ENCODE assay signal across 29 cellular contexts in the genomic region with DNA sequence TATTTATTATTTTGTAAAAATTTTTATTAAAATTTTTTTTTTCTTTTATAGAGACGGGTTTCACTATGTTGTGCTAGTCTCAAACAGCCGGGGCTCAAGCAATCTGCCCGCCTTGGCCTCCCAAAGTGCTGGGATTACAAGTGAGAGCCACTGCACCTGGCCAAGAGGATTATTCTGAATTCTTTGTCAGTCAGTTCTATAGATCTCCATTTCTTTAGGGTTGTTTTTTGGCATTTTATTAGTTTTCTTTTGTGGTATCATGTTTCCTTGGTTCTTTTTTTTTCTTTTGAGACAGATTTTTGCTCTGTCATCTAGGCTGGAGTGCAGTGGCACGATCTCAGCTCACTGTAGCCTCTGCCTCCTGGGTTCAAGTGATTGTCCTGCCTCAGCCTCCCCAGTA. TPM values are rescaled to one million over a fixed set of nuclear protein-coding genes. Genes with fewer than 3 reads are reported as not detected.
DNase-seq lines count a peak whose midpoint lies in the region; ATAC-seq and TF ChIP-seq lines count a peak whose summit lies in the region.
"Had no signal": no experiment of that assay in that cellular context is flagged by ENCODE, and none has a peak within 500 bp of the region (broad histone marks: within the 10 kb centered on the region; RNA-seq: fewer than 3 reads in every experiment).

No MANE protein-coding gene starts in this region.

- intact Hi-C loops in left cardiac atrium (cut with DNase I), result no loop called here

- DNase-seq in cardiac muscle cell (ENCODE audit: low read depth in 1 of 2, low spot score in 1 of 2) (no peak), left cardiac atrium (no peak), RWPE1 (ENCODE audit: low spot score) (no peak), epithelial cell of prostate (ENCODE audit: low read depth, low spot score) (no peak), NCI-H345 treated with DMSO at 0.1 percent for 48 hours (lab: John Stamatoyannopoulos, UW; ENCODE audit: unreplicated experiment) (no peak), NK-92 (lab: John Stamatoyannopoulos, UW; ENCODE audit: unreplicated experiment) (no peak)
- DNase-seq: activated CD4-positive, alpha-beta T cell treated with anti-CD3 and anti-CD28 coated beads for 48 hours; activated gamma-delta T cell; caudate nucleus; CD4-positive, alpha-beta memory T cell; cortex of kidney; foreskin keratinocyte; heart left ventricle; kidney; midbrain; naive B cell; NCI-H146; NCI-H446; NCI-H774; occipital lobe; stimulated activated CD4-positive, alpha-beta T cell treated with anti-CD3 and anti-CD28 coated beads, Interleukin-4, amount 100 ng/mL, for 24 hours; upper lobe of left lung; WERI-Rb-1 had no signal

- TF ChIP-seq CTCF in cardiac muscle cell (IDR thresholded peaks at IDR 0.05; ENCODE audit: low read depth, low read length), result no peak
- TF ChIP-seq CTCF in RWPE1 (conservative IDR thresholded peaks at IDR 0.05; ENCODE audit: low read depth), result no peak

- no peaks in the 10 kb centered on the region for H3K9me3 ChIP-seq in cardiac muscle cell (ENCODE audit: low read depth)
- H3K9me3 ChIP-seq: A549, esophagus muscularis mucosa, SJSA1, upper lobe of left lung had no signal

- no peak for ATAC-seq in left cardiac atrium
- no peak for ATAC-seq in GM19397 (IDR thresholded peaks at IDR 0.05; ENCODE audit: unreplicated experiment)
- no peak for ATAC-seq in HG02885 (IDR thresholded peaks at IDR 0.05; ENCODE audit: poor library complexity, unreplicated experiment)
- ATAC-seq: HCT116 had no signal

- CTCF ChIA-PET in RWPE1 (lab: Yijun Ruan, JAX), result no interaction called here

- peak overlapping the region; percentile 37 for H3K27ac ChIP-seq in cardiac muscle cell
- H3K27ac ChIP-seq in RWPE1, result peak overlapping the region; percentile 36
- H3K27ac ChIP-seq in epithelial cell of prostate, result peak overlapping the region; percentile 15
- H3K27ac ChIP-seq: esophagus muscularis mucosa, foreskin keratinocyte, heart left ventricle, SJSA1, upper lobe of left lung, WERI-Rb-1 had no signal

- POLR2A ChIA-PET in RWPE1 (lab: Yijun Ruan, JAX; ENCODE audit: low non-redundant PET), result no interaction called here

- H3K4me1 ChIP-seq in cardiac muscle cell (ENCODE audit: low read depth), result no peaks in the 10 kb centered on the region
- H3K4me1 ChIP-seq: SJSA1 had no signal

- no peak overlapping the region for H3K4me3 ChIP-seq in cardiac muscle cell
- H3K4me3 ChIP-seq: A549, esophagus muscularis mucosa, heart left ventricle, SJSA1, upper lobe of left lung had no signal

- no peaks in the 10 kb centered on the region for H3K27me3 ChIP-seq in cardiac muscle cell
- H3K27me3 ChIP-seq: esophagus muscularis mucosa, foreskin keratinocyte, heart left ventricle, SJSA1, upper lobe of left lung had no signal

- H3K36me3 ChIP-seq in cardiac muscle cell, result no peaks in the 10 kb centered on the region
- H3K36me3 ChIP-seq: SJSA1 had no signal

RNA-seq across cellular contexts. Expression of a gene that starts 18.4 kb away (rescaled TPM):
- total RNA-seq in cardiac muscle cell (23.5 and 28.6 TPM in 2 replicates), left cardiac atrium (10 to 100 TPM; 39.9 to 46.0 TPM)
- 52.3 and 60.0 TPM in 2 replicates for polyA plus RNA-seq in cardiac muscle cell
